ENCODE assay signal across 18 cellular contexts in the genomic region with DNA sequence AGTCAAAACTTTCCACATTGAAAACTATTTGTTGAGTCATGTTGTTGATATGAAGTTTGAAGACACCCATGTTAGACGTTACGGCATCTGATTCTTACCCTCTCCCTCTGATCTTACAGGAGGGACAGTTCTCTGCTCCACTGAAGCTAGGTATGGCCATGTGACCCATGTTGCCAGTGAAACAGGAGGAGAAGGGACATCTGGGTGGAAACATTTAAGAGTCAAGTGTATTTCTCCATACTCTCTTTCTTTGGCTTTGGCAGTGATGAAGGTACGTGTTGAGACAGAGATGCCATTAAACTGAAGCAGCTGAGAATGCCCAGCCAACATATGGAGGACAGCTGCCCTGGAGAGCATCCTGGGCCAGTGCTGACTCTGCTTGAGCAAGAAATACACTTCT.
DNase-seq lines count a peak whose midpoint lies in the region; ATAC-seq and TF ChIP-seq lines count a peak whose summit lies in the region.
"Had no signal": no experiment of that assay in that cellular context is flagged by ENCODE, and none has a peak within 500 bp of the region (broad histone marks: within the 10 kb centered on the region; RNA-seq: fewer than 3 reads in every experiment).

No MANE protein-coding gene starts in this region.

- peak overlapping the region; percentile 43 for H3K27ac ChIP-seq in vagina
- H3K27ac ChIP-seq: C4-2B, PC-9 had no signal

- H3K27me3 ChIP-seq in vagina: no peaks in the 10 kb centered on the region

- TF ChIP-seq CTCF in vagina (IDR thresholded peaks at IDR 0.05): no peak

- no peaks in the 10 kb centered on the region for H3K36me3 ChIP-seq in vagina

- intact Hi-C loops in vagina (cut with DNase I): no loop called here

- peak; percentile 81 for DNase-seq in GM04503 (ENCODE audit: low read depth)
- peak; percentile 19 for DNase-seq in SK-N-DZ (ENCODE audit: low spot score)
- peak; percentile 91 for DNase-seq in fibroblast of the conjunctiva (ENCODE audit: low read depth)
- DNase-seq in vagina (ENCODE audit: extremely low spot score in 2 of 2): no peak
- DNase-seq in activated CD4-positive, alpha-beta T cell treated with anti-CD3 and anti-CD28 coated beads for 1 hour: no peak
- no peak for DNase-seq in putamen (ENCODE audit: low spot score)
- DNase-seq: activated T-cell treated with anti-CD3 and anti-CD28 coated beads, Interleukin-2, amount 50 U/mL, for 72 hours; GF-D8; NCI-H1694 treated with DMSO at 0.1 percent for 48 hours; NCI-H2227 treated with DMSO at 0.1 percent for 48 hours; nucleus accumbens; PC-9; T-helper 9 cell had no signal

- no peak for ATAC-seq in GM18858 (IDR thresholded peaks at IDR 0.05; ENCODE audit: unreplicated experiment)
- ATAC-seq: activated naive CD4-positive, alpha-beta T cell treated with anti-CD3 and anti-CD28 coated beads, Interleukin-2, amount 50 U/mL, for 72 hours; activated T-cell treated with anti-CD3 and anti-CD28 coated beads, Interleukin-2, amount 50 U/mL, for 72 hours; left lobe of liver; stimulated activated effector memory CD8-positive, alpha-beta T cell treated with anti-CD3 and anti-CD28 coated beads, Interleukin-12 subunit alpha, Interleukin-12 subunit beta, amount 100 ng/mL, for 72 hours had no signal

- TF ChIP-seq POLR2A in vagina (IDR thresholded peaks at IDR 0.05): no peak

- no peaks in the 10 kb centered on the region for H3K4me1 ChIP-seq in vagina

- H3K9me3 ChIP-seq in vagina: no peaks in the 10 kb centered on the region

- H3K4me3 ChIP-seq in vagina: no peak overlapping the region
- H3K4me3 ChIP-seq: PC-9 had no signal

Comparison
In these comparisons a context has a peak if more than half of its experiments do, and no peak if none do; other contexts are left out.
1. DNase-seq: peak in GM04503 (single experiment), SK-N-DZ (single experiment) and fibroblast of the conjunctiva (single experiment); none in vagina (0 of 2), activated CD4-positive, alpha-beta T cell treated with anti-CD3 and anti-CD28 coated beads for 1 hour (single experiment) and putamen (single experiment).